Comparison of ENCODE assay signal across 10 cellular contexts in genomic region chr2:138712212-138712979, GRCh38.
DNase-seq lines count a peak whose midpoint lies in the region; ATAC-seq and TF ChIP-seq lines count a peak whose summit lies in the region.
"Had no signal": no experiment of that assay in that cellular context is flagged by ENCODE, and none has a peak within 500 bp of the region (broad histone marks: within the 10 kb centered on the region; RNA-seq: fewer than 3 reads in every experiment).

No MANE protein-coding gene starts in this region.

- ATAC-seq in GM19351 (IDR thresholded peaks at IDR 0.05; ENCODE audit: unreplicated experiment) (peak; percentile 89), HG02973 (IDR thresholded peaks at IDR 0.05; ENCODE audit: unreplicated experiment) (peak; percentile 94)

- intact Hi-C loops in prostate gland (cut with DNase I): no loop called here

- no peaks in the 10 kb centered on the region for H3K4me1 ChIP-seq in prostate gland (replicated peaks)
- H3K4me1 ChIP-seq: parathyroid adenoma had no signal

- H3K36me3 ChIP-seq in prostate gland: no peaks in the 10 kb centered on the region

- H3K9me3 ChIP-seq in prostate gland: no peaks in the 10 kb centered on the region

- TF ChIP-seq CTCF in prostate gland (IDR thresholded peaks at IDR 0.05): no peak

- TF ChIP-seq POLR2A in prostate gland (IDR thresholded peaks at IDR 0.05): no peak

- H3K27ac ChIP-seq in prostate gland: no peak overlapping the region
- H3K27ac ChIP-seq: parathyroid adenoma had no signal

- no peak overlapping the region for H3K4me3 ChIP-seq in prostate gland

- no peaks in the 10 kb centered on the region for H3K27me3 ChIP-seq in prostate gland (replicated peaks; ENCODE audit: insufficient read depth)

- 78% methylated on average over 4 of the region's 4 CpGs for WGBS in prostate gland

- DNase-seq in AG08395 (ENCODE audit: low spot score) (peak; percentile 39), RPMI7951 (ENCODE audit: low read depth) (peak; percentile 66), pons (ENCODE audit: low spot score) (no peak), NCI-H82 treated with DMSO at 0.1 percent for 48 hours (lab: John Stamatoyannopoulos, UW; ENCODE audit: unreplicated experiment) (no peak), SK-N-DZ (ENCODE audit: low spot score) (no peak), prostate gland (ENCODE audit: low spot score) (no peak)
- DNase-seq: activated T-cell treated with anti-CD3 and anti-CD28 coated beads, Interleukin-2, amount 50 U/mL, for 72 hours had no signal

Comparison
In these comparisons a context has a peak if more than half of its experiments do, and no peak if none do; other contexts are left out.
1. DNase-seq: peak in AG08395 (single experiment) and RPMI7951 (single experiment); none in pons (single experiment), NCI-H82 treated with DMSO at 0.1 percent for 48 hours (single experiment), SK-N-DZ (single experiment) and prostate gland (single experiment).